Comparison of ENCODE assay signal across 1 cellular context in genomic region chr15:29401644-29402043, GRCh38.
TF ChIP-seq lines count a peak whose summit lies in the region.

No MANE protein-coding gene starts in this region.

TF ChIP-seq in GM23338, 12 proteins besides CTCF, POLR2A, EP300 and RAD21 (continued from another document):
- TF ChIP-seq, protein P1, sequence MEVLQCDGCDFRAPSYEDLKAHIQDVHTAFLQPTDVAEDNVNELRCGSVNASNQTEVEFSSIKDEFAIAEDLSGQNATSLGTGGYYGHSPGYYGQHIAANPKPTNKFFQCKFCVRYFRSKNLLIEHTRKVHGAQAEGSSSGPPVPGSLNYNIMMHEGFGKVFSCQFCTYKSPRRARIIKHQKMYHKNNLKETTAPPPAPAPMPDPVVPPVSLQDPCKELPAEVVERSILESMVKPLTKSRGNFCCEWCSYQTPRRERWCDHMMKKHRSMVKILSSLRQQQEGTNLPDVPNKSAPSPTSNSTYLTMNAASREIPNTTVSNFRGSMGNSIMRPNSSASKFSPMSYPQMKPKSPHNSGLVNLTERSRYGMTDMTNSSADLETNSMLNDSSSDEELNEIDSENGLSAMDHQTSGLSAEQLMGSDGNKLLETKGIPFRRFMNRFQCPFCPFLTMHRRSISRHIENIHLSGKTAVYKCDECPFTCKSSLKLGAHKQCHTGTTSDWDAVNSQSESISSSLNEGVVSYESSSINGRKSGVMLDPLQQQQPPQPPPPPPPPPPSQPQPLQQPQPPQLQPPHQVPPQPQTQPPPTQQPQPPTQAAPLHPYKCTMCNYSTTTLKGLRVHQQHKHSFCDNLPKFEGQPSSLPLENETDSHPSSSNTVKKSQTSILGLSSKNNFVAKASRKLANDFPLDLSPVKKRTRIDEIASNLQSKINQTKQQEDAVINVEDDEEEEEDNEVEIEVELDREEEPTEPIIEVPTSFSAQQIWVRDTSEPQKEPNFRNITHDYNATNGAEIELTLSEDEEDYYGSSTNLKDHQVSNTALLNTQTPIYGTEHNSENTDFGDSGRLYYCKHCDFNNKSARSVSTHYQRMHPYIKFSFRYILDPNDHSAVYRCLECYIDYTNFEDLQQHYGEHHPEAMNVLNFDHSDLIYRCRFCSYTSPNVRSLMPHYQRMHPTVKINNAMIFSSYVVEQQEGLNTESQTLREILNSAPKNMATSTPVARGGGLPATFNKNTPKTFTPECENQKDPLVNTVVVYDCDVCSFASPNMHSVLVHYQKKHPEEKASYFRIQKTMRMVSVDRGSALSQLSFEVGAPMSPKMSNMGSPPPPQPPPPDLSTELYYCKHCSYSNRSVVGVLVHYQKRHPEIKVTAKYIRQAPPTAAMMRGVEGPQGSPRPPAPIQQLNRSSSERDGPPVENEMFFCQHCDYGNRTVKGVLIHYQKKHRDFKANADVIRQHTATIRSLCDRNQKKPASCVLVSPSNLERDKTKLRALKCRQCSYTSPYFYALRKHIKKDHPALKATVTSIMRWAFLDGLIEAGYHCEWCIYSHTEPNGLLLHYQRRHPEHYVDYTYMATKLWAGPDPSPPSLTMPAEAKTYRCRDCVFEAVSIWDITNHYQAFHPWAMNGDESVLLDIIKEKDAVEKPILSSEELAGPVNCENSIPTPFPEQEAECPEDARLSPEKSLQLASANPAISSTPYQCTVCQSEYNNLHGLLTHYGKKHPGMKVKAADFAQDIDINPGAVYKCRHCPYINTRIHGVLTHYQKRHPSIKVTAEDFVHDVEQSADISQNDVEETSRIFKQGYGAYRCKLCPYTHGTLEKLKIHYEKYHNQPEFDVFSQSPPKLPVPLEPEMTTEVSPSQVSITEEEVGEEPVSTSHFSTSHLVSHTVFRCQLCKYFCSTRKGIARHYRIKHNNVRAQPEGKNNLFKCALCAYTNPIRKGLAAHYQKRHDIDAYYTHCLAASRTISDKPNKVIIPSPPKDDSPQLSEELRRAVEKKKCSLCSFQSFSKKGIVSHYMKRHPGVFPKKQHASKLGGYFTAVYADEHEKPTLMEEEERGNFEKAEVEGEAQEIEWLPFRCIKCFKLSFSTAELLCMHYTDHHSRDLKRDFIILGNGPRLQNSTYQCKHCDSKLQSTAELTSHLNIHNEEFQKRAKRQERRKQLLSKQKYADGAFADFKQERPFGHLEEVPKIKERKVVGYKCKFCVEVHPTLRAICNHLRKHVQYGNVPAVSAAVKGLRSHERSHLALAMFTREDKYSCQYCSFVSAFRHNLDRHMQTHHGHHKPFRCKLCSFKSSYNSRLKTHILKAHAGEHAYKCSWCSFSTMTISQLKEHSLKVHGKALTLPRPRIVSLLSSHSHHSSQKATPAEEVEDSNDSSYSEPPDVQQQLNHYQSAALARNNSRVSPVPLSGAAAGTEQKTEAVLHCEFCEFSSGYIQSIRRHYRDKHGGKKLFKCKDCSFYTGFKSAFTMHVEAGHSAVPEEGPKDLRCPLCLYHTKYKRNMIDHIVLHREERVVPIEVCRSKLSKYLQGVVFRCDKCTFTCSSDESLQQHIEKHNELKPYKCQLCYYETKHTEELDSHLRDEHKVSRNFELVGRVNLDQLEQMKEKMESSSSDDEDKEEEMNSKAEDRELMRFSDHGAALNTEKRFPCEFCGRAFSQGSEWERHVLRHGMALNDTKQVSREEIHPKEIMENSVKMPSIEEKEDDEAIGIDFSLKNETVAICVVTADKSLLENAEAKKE (CRISPR knock-in tag; IDR thresholded peaks at IDR 0.05) = no peak
